In genomic region chr22:39579909-39580571, GRCh38 we compare ENCODE assay signal across 15 cellular contexts. TPM values are rescaled to one million over a fixed set of nuclear protein-coding genes. Genes with fewer than 3 reads are reported as not detected.
A peak's percentile ranks its signal among the peaks of the same experiment; 100 is the strongest.
DNase-seq lines count a peak whose midpoint lies in the region; FAIRE-seq and TF ChIP-seq lines count a peak whose summit lies in the region.
"Had no signal": no experiment of that assay in that cellular context is flagged by ENCODE, and none has a peak within 500 bp of the region (broad histone marks: within the 10 kb centered on the region; RNA-seq: fewer than 3 reads in every experiment).

No MANE protein-coding gene starts in this region.

- H3K9me3 ChIP-seq in H1 (ENCODE audit: insufficient read depth in 2 of 2, low read depth in 1 of 2, low read length in 1 of 2): no peaks in the 10 kb centered on the region
- H3K9me3 ChIP-seq in neuronal stem cell (replicated peaks in 1 of 2; ENCODE audit: control insufficient read depth in 2 of 2, insufficient read depth in 1 of 2, low read depth in 1 of 2, low read length in 2 of 2): peaks cover 0 to 3% of the 10 kb centered on the region in 2 donors
- H3K9me3 ChIP-seq: BLaER1 had no signal

- no peak overlapping the region for H2AK5ac ChIP-seq in H1 (ENCODE audit: low read depth, low read length)
- peak overlapping the region; percentile 53 for H2AK5ac ChIP-seq in neuronal stem cell (ENCODE audit: low read depth, low read length)

- no peaks in the 10 kb centered on the region for H3K79me2 ChIP-seq in H1 (ENCODE audit: control insufficient read depth in 1 of 2, insufficient read depth in 2 of 2, low read length in 2 of 2)

- H2BK15ac ChIP-seq in H1 (ENCODE audit: low read length): no peak overlapping the region
- H2BK15ac ChIP-seq in neuronal stem cell (ENCODE audit: low read length): no peak overlapping the region

- H2BK5ac ChIP-seq in H1 (ENCODE audit: low read depth, low read length) (no peak overlapping the region), neuronal stem cell (ENCODE audit: low read length) (peak overlapping the region; percentile 12)

- H3K9ac ChIP-seq in H1 (replicated peaks in 1 of 4; ENCODE audit: extremely low read depth in 1 of 4, low read depth in 3 of 4, low read length in 3 of 4) (no peak overlapping the region; a peak in 1 of 7 replicates), neuronal stem cell (ENCODE audit: low read depth, low read length, poor library complexity) (no peak overlapping the region)
- H3K9ac ChIP-seq: BLaER1 had no signal

- TF ChIP-seq RAD21 in H1 (IDR thresholded peaks at IDR 0.05 in 1 of 2, conservative IDR thresholded peaks at IDR 0.05 in 1 of 2; ENCODE audit: low read depth in 2 of 2, low read length in 2 of 2): no peak

- H3K4ac ChIP-seq in H1 (replicated peaks; ENCODE audit: insufficient read length, low read depth, low read length) (no peak overlapping the region), neuronal stem cell (ENCODE audit: low read length) (no peak overlapping the region)

- H2BK20ac ChIP-seq in H1 (ENCODE audit: low read length): no peak overlapping the region

- WGBS in H1 (ENCODE audit: extremely low coverage in 1 of 2, insufficient coverage in 1 of 2, insufficient read length in 1 of 2, insufficient replicate concordance in 2 of 2, low coverage in 1 of 2, low lambda C conversion rate in 2 of 2, missing lambda C conversion rate in 1 of 2), 2 experiments: 81% methylated on average over 5 of the region's 6 CpGs; no CpG with 5 or more reads in 1 of the 2 experiments
- WGBS in neuronal stem cell (ENCODE audit: extremely low coverage in 2 of 2, insufficient read length in 2 of 2, insufficient replicate concordance in 1 of 2), 2 donors: no CpG with 5 or more reads among the region's 6 CpGs

- H3K18ac ChIP-seq in H1 (ENCODE audit: extremely low read depth, low read length) (no peak overlapping the region), neuronal stem cell (ENCODE audit: low read length) (peak overlapping the region; percentile 82)

- no peak overlapping the region for H4K5ac ChIP-seq in H1 (ENCODE audit: insufficient read length, low read depth, low read length)

- no peak overlapping the region for H2BK12ac ChIP-seq in H1 (ENCODE audit: low read depth, low read length)
- H2BK12ac ChIP-seq in neuronal stem cell (ENCODE audit: low read length): no peak overlapping the region

- H3K27me3 ChIP-seq in H1 (replicated peaks in 1 of 4; ENCODE audit: control insufficient read depth in 3 of 4, extremely low read depth in 1 of 4, insufficient read depth in 3 of 4, low read length in 3 of 4) (peaks cover 0 to 2% (median 0%) of the 10 kb centered on the region in 4 experiments; a peak in 1 of 7 replicates), neuronal stem cell (ENCODE audit: control insufficient read depth in 3 of 3, insufficient read depth in 3 of 3, low read depth in 1 of 3, low read length in 3 of 3) (peaks cover 0 to 23% (median 2%) of the 10 kb centered on the region in 3 experiments)
- H3K27me3 ChIP-seq: BLaER1 had no signal

- peak; percentile 36 for FAIRE-seq in H1 (lab: Jason Lieb, UNC)
- FAIRE-seq: A204.1 had no signal

- no peaks in the 10 kb centered on the region for H3K36me3 Mint-ChIP-seq in mesothelial cell of epicardium
- H3K36me3 Mint-ChIP-seq: CD14-positive monocyte; CD4-positive, alpha-beta memory T cell had no signal

- in situ Hi-C loops in ACHN (cut with HindIII; ENCODE audit: low pct_ligation_motif_present, low pct_unique_long_range_greater_than_20kb, low sequenced_read_pairs): no loop called here

- H3K23ac ChIP-seq in H1 (ENCODE audit: insufficient read length) (no peak overlapping the region), neuronal stem cell (ENCODE audit: low read depth, low read length, poor library complexity) (no peak overlapping the region)

- H3K4me1 ChIP-seq in H1 (replicated peaks in 1 of 4; ENCODE audit: control insufficient read depth in 3 of 4, insufficient read depth in 4 of 4, low read length in 3 of 4): peaks cover 0 to 6% (median 2%) of the 10 kb centered on the region in 4 experiments; a peak in 2 of 7 replicates
- peaks cover 0 to 4% of the 10 kb centered on the region in 2 donors for H3K4me1 ChIP-seq in neuronal stem cell (ENCODE audit: control insufficient read depth in 2 of 2, insufficient read depth in 1 of 2, low read depth in 1 of 2, low read length in 2 of 2)

- no peak for TF ChIP-seq POLR2A in H1 (IDR thresholded peaks at IDR 0.05; ENCODE audit: control extremely low read depth in 1 of 2, low read depth in 2 of 2, low read length in 2 of 2)

- H4K8ac ChIP-seq in H1 (ENCODE audit: extremely low read depth, insufficient read depth, low read length): no peak overlapping the region
- H4K8ac ChIP-seq in neuronal stem cell (ENCODE audit: low read depth, low read length): no peak overlapping the region

- H3K36me3 ChIP-seq in H1 (ENCODE audit: control insufficient read depth in 2 of 4, insufficient read depth in 4 of 4, low read length in 3 of 4) (no peaks in the 10 kb centered on the region), neuronal stem cell (replicated peaks in 1 of 2; ENCODE audit: control insufficient read depth in 2 of 2, insufficient read depth in 2 of 2, low read length in 2 of 2) (no peaks in the 10 kb centered on the region)
- H3K36me3 ChIP-seq: BLaER1 had no signal

- DNase-seq in H1 (ENCODE audit: low read depth in 1 of 2, low spot score in 2 of 2) (no peak), mesothelial cell of epicardium (ENCODE audit: low spot score in 2 of 2, unreplicated experiment in 2 of 2) (no peak), neuronal stem cell (ENCODE audit: low spot score) (no peak), ACHN (no peak), NCI-H748 treated with DMSO at 0.1 percent for 48 hours (lab: John Stamatoyannopoulos, UW) (no peak), AML-193 (lab: John Stamatoyannopoulos, UW) (no peak)
- DNase-seq: CD4-positive, alpha-beta memory T cell; DMS153; DMS79; GDM1; HCEC 1CT had no signal

- H3K27me3 Mint-ChIP-seq in mesothelial cell of epicardium (ENCODE audit: low read depth): peaks cover 26% of the 10 kb centered on the region

- H3K79me1 ChIP-seq in H1 (ENCODE audit: low read depth, low read length) (no peaks in the 10 kb centered on the region), neuronal stem cell (ENCODE audit: low read depth, low read length) (peaks cover 2% of the 10 kb centered on the region)

- H4K20me1 ChIP-seq in H1 (replicated peaks in 1 of 2; ENCODE audit: control insufficient read depth in 1 of 2, insufficient read depth in 2 of 2, low read length in 2 of 2): peaks cover 0 to 4% of the 10 kb centered on the region in 2 experiments
- H4K20me1 ChIP-seq: BLaER1 had no signal

- CTCF ChIA-PET in H1 (lab: Charles Lee; ENCODE audit: partially characterized antibody): interaction anchor here (0.7 to 2.5 kb wide), 3 partner anchors 20 to 445 kb away, joined by 3 to 10 read pairs (median 3); no protein-coding TSS in a partner anchor

- H4K91ac ChIP-seq in H1 (replicated peaks; ENCODE audit: insufficient read length, low read length) (no peak overlapping the region), neuronal stem cell (ENCODE audit: low read depth, low read length, poor library complexity) (no peak overlapping the region)

- no peak overlapping the region for H3K4me3 Mint-ChIP-seq in mesothelial cell of epicardium
- H3K4me3 Mint-ChIP-seq: CD14-positive monocyte; CD4-positive, alpha-beta memory T cell had no signal

- H3K4me3 ChIP-seq in H1 (ENCODE audit: extremely low read depth in 1 of 4, insufficient read depth in 2 of 4, low read depth in 3 of 4, low read length in 4 of 4): no peak overlapping the region
- no peak overlapping the region for H3K4me3 ChIP-seq in neuronal stem cell (ENCODE audit: low read length in 2 of 2)
- H3K4me3 ChIP-seq: BLaER1 had no signal

- no peak for TF ChIP-seq EP300 in H1 (IDR thresholded peaks at IDR 0.05; ENCODE audit: borderline replicate concordance in 1 of 2, low read depth in 2 of 2, low read length in 2 of 2)

- no peak overlapping the region for H3K56ac ChIP-seq in H1 (replicated peaks; ENCODE audit: insufficient read length, low read depth, low read length)

- POLR2A ChIA-PET in H1 (lab: Charles Lee; ENCODE audit: partially characterized antibody): no interaction called here

- H3K4me2 ChIP-seq in H1 (ENCODE audit: insufficient read depth in 1 of 2, low read depth in 2 of 2, low read length in 2 of 2) (no peak overlapping the region), neuronal stem cell (ENCODE audit: insufficient read depth, low read length, poor library complexity, severe bottlenecking) (no peak overlapping the region)

- peaks cover 5% of the 10 kb centered on the region for H3K9me3 Mint-ChIP-seq in mesothelial cell of epicardium

- H3K27ac ChIP-seq in H1 (ENCODE audit: low read depth, low read length) (no peak overlapping the region), neuronal stem cell (replicated peaks; ENCODE audit: low read length) (no peak overlapping the region)
- H3K27ac ChIP-seq: BLaER1 had no signal

- H3K14ac ChIP-seq in H1 (ENCODE audit: insufficient read length): no peak overlapping the region
- no peak overlapping the region for H3K14ac ChIP-seq in neuronal stem cell (ENCODE audit: low read length)

- H2BK120ac ChIP-seq in H1 (replicated peaks; ENCODE audit: low read depth, low read length) (no peak overlapping the region), neuronal stem cell (ENCODE audit: low read depth, low read length) (no peak overlapping the region)

- H2AFZ ChIP-seq in H1 (ENCODE audit: low read length) (no peak overlapping the region), neuronal stem cell (ENCODE audit: low read length) (no peak overlapping the region)

- TF ChIP-seq CTCF in H1 (IDR thresholded peaks at IDR 0.05; ENCODE audit: control extremely low read depth in 1 of 3, insufficient read depth in 1 of 3, low read depth in 1 of 3, low read length in 3 of 3): no peak
- no peak for TF ChIP-seq CTCF in mesothelial cell of epicardium (IDR thresholded peaks at IDR 0.05; ENCODE audit: unreplicated experiment)

- H3K27ac Mint-ChIP-seq in mesothelial cell of epicardium: peak overlapping the region; percentile 69
- H3K27ac Mint-ChIP-seq: CD14-positive monocyte had no signal

- peaks cover 10% of the 10 kb centered on the region; the same call in 1 of the 2 replicates for H3K23me2 ChIP-seq in H1 (ENCODE audit: low read depth, low read length)

- H3K4me1 Mint-ChIP-seq in mesothelial cell of epicardium: peaks cover 9% of the 10 kb centered on the region
- H3K4me1 Mint-ChIP-seq: CD14-positive monocyte; CD4-positive, alpha-beta memory T cell had no signal

RNA-seq across cellular contexts. Expression of gene CACNA1I, which starts 9.5 kb away (rescaled TPM):
- 1.2 and 1.3 TPM in 2 replicates for total RNA-seq in H1 (2021; fragmentation: NEBNext Ultra II Directional; extraction: Animal tissue kit (Norgen Biotek cat#: 25700))
- polyA plus RNA-seq in H1 (2011; rRNA removed): 0.77 and 1.3 TPM in 2 replicates
- 1.2 TPM for polyA plus RNA-seq in H1 (2011; cell fraction: cytosol; rRNA removed)
- 7.1 TPM for polyA plus RNA-seq in H1 (2011; cell fraction: nucleus; rRNA removed)
- polyA plus RNA-seq in H1 (2012, experiment 1 of 2): 0.91 to 1.4 TPM (median 1.2 TPM) in 4 replicates
- polyA plus RNA-seq in H1 (2012, experiment 2 of 2): 0.71 TPM
- polyA plus RNA-seq in H1 (2013, experiment 1 of 2): 1.3 TPM
- polyA plus RNA-seq in H1 (2013, experiment 2 of 2): 1.3 TPM
- polyA minus RNA-seq in H1 (2011; rRNA and poly(A)+ RNA removed): 1.00 and 1.3 TPM in 2 replicates
- 0.95 TPM for polyA minus RNA-seq in H1 (2011; cell fraction: cytosol; rRNA and poly(A)+ RNA removed)
- 1.6 TPM for polyA minus RNA-seq in H1 (2011; cell fraction: nucleus; rRNA and poly(A)+ RNA removed)
- total RNA-seq in mesothelial cell of epicardium: 0.27 to 0.31 TPM (median 0.27 TPM) in 3 replicates
- 0.21 TPM for polyA plus RNA-seq in neuronal stem cell (2013, experiment 1 of 2)
- 0.18 TPM for polyA plus RNA-seq in neuronal stem cell (2013, experiment 2 of 2)
- total RNA-seq: Daoy had no signal
- polyA plus RNA-seq: CD14-positive monocyte had no signal

RNA-seq across cellular contexts. Expression of gene RPS19BP1, which starts 47.5 kb away (rescaled TPM):
- total RNA-seq in H1 (2021; fragmentation: NEBNext Ultra II Directional; extraction: Animal tissue kit (Norgen Biotek cat#: 25700)): 77.5 and 77.9 TPM in 2 replicates
- polyA plus RNA-seq in H1 (2011; rRNA removed): 97.9 and 120 TPM in 2 replicates
- polyA plus RNA-seq in H1 (2011; cell fraction: cytosol; rRNA removed): 120 TPM
- polyA plus RNA-seq in H1 (2011; cell fraction: nucleus; rRNA removed): 94.6 TPM
- 79.6 to 99.4 TPM (median 89.0 TPM) in 4 replicates for polyA plus RNA-seq in H1 (2012, experiment 1 of 2)
- 100 TPM for polyA plus RNA-seq in H1 (2012, experiment 2 of 2)
- polyA plus RNA-seq in H1 (2013, experiment 1 of 2): 71.2 TPM
- polyA plus RNA-seq in H1 (2013, experiment 2 of 2): 71.6 TPM
- 7.8 and 8.1 TPM in 2 replicates for polyA minus RNA-seq in H1 (2011; rRNA and poly(A)+ RNA removed)
- 16.2 TPM for polyA minus RNA-seq in H1 (2011; cell fraction: cytosol; rRNA and poly(A)+ RNA removed)
- polyA minus RNA-seq in H1 (2011; cell fraction: nucleus; rRNA and poly(A)+ RNA removed): 23.8 TPM
- 30.6 to 33.0 TPM (median 31.9 TPM) in 3 replicates for total RNA-seq in mesothelial cell of epicardium
- polyA plus RNA-seq in neuronal stem cell (2013, experiment 1 of 2): 48.7 TPM
- polyA plus RNA-seq in neuronal stem cell (2013, experiment 2 of 2): 48.2 TPM

RNA-seq across cellular contexts. Expression of gene ATF4, which starts 59.7 kb away (rescaled TPM):
- 543 and 553 TPM in 2 replicates for total RNA-seq in H1 (2021; fragmentation: NEBNext Ultra II Directional; extraction: Animal tissue kit (Norgen Biotek cat#: 25700))
- polyA plus RNA-seq in H1 (2011; rRNA removed): 685 and 704 TPM in 2 replicates
- 868 TPM for polyA plus RNA-seq in H1 (2011; cell fraction: cytosol; rRNA removed)
- polyA plus RNA-seq in H1 (2011; cell fraction: nucleus; rRNA removed): 703 TPM
- polyA plus RNA-seq in H1 (2012, experiment 1 of 2): 598 to 685 TPM (median 617 TPM) in 4 replicates
- 699 TPM for polyA plus RNA-seq in H1 (2012, experiment 2 of 2)
- polyA plus RNA-seq in H1 (2013, experiment 1 of 2): 476 TPM
- polyA plus RNA-seq in H1 (2013, experiment 2 of 2): 475 TPM
- 314 and 359 TPM in 2 replicates for polyA minus RNA-seq in H1 (2011; rRNA and poly(A)+ RNA removed)
- 150 TPM for polyA minus RNA-seq in H1 (2011; cell fraction: cytosol; rRNA and poly(A)+ RNA removed)
- polyA minus RNA-seq in H1 (2011; cell fraction: nucleus; rRNA and poly(A)+ RNA removed): 255 TPM
- total RNA-seq in mesothelial cell of epicardium: 361 to 378 TPM (median 363 TPM) in 3 replicates
- 261 TPM for polyA plus RNA-seq in neuronal stem cell (2013, experiment 1 of 2)
- polyA plus RNA-seq in neuronal stem cell (2013, experiment 2 of 2): 254 TPM
